14 cellular contexts compared by ENCODE assay signal in the genomic region with DNA sequence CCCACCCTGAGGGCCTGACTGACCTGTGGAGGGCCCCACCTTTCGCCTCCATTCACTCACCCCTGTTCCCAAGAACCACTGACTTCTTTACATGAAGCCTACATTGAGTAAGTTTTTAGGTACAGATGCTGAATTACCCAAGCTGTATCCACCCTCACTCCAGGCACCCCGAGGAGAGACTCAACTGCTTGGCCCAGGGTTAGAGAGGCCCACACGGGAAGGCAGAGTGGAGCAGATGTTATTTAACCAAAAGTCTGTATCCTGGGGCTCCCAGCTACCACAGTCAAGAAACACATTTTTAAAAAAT.
A peak's percentile ranks its signal among the peaks of the same experiment; 100 is the strongest.
DNase-seq lines count a peak whose midpoint lies in the region; ATAC-seq and TF ChIP-seq lines count a peak whose summit lies in the region.
"Had no signal": no experiment of that assay in that cellular context is flagged by ENCODE, and none has a peak within 500 bp of the region (broad histone marks: within the 10 kb centered on the region; RNA-seq: fewer than 3 reads in every experiment).

No MANE protein-coding gene starts in this region.

- DNase-seq in left ventricle myocardium inferior: no peak
- DNase-seq in left ventricle myocardium superior: no peak
- DNase-seq in activated CD4-positive, alpha-beta memory T cell treated with anti-CD3 and anti-CD28 coated beads, Interleukin-2, amount 10 ng/mL, durations not matched to agents 7 days and 5 days: no peak
- no peak for DNase-seq in right lobe of liver
- DNase-seq in upper lobe of left lung: no peak
- DNase-seq in A172 (ENCODE audit: low spot score): no peak
- DNase-seq in HFFc6: no peak
- DNase-seq in NCI-H226: no peak
- DNase-seq: EL; H7; NCI-H2171 treated with DMSO at 0.1 percent for 48 hours; stimulated activated CD4-positive, alpha-beta T cell treated with anti-CD3 and anti-CD28 coated beads, Interleukin-4, amount 100 ng/mL, for 24 hours; stimulated activated naive CD4-positive, alpha-beta T cell treated with Interleukin-2 at 50 U/mL for 16 hours had no signal

- POLR2A ChIA-PET in activated CD4-positive, alpha-beta memory T cell treated with anti-CD3 and anti-CD28 coated beads, Interleukin-2, amount 10 ng/mL, durations not matched to agents 7 days and 5 days (lab: Charles Lee): interaction anchor here (0.6 to 3.1 kb wide), 14 partner anchors 10 to 415 kb away, joined by 3 to 17 read pairs (median 4); partner anchors contain the start of genes CDNF, DCLRE1C and MEIG1

- CTCF ChIA-PET in activated CD4-positive, alpha-beta memory T cell treated with anti-CD3 and anti-CD28 coated beads, Interleukin-2, amount 10 ng/mL, durations not matched to agents 7 days and 5 days (lab: Charles Lee): interaction anchor here (0.7 to 2.8 kb wide), 12 partner anchors 8 to 347 kb away, joined by 3 to 18 read pairs (median 7); no protein-coding TSS in a partner anchor

- no peaks in the 10 kb centered on the region for H3K9me3 Mint-ChIP-seq in activated CD4-positive, alpha-beta memory T cell treated with anti-CD3 and anti-CD28 coated beads, Interleukin-2, amount 10 ng/mL, durations not matched to agents 7 days and 5 days
- no peaks in the 10 kb centered on the region for H3K9me3 Mint-ChIP-seq in HFFc6

- TF ChIP-seq CTCF in left ventricle myocardium inferior (IDR thresholded peaks at IDR 0.05; ENCODE audit: borderline replicate concordance) (no peak), right lobe of liver (IDR thresholded peaks at IDR 0.05) (no peak), upper lobe of left lung (IDR thresholded peaks at IDR 0.05) (no peak), HFFc6 (IDR thresholded peaks at IDR 0.05) (no peak)

- 24% methylated on average over 2 of the region's 3 CpGs for WGBS in right lobe of liver (ENCODE audit: insufficient coverage, low coverage, low lambda C conversion rate, missing lambda C conversion rate)
- WGBS in upper lobe of left lung, 2 donors: 82 to 88% methylated on average over 3 of the region's 3 CpGs

- TF ChIP-seq POLR2A in right lobe of liver (IDR thresholded peaks at IDR 0.05) (no peak), upper lobe of left lung (IDR thresholded peaks at IDR 0.05) (no peak)

- H3K27ac ChIP-seq in left ventricle myocardium inferior (replicated peaks) (peak overlapping the region; percentile 63), right lobe of liver (peak overlapping the region; percentile 59 to 88 (median 86)), upper lobe of left lung (peak overlapping the region; percentile 59 to 81 (median 74))

- peaks cover 55% of the 10 kb centered on the region for H3K36me3 Mint-ChIP-seq in activated CD4-positive, alpha-beta memory T cell treated with anti-CD3 and anti-CD28 coated beads, Interleukin-2, amount 10 ng/mL, durations not matched to agents 7 days and 5 days (ENCODE audit: low read depth)
- peaks cover 10% of the 10 kb centered on the region; the same call in 1 of the 2 replicates for H3K36me3 Mint-ChIP-seq in HFFc6 (ENCODE audit: low read depth)

- TF ChIP-seq EP300 in upper lobe of left lung (IDR thresholded peaks at IDR 0.05): no peak

- H3K9me3 ChIP-seq in left ventricle myocardium inferior (replicated peaks) (no peaks in the 10 kb centered on the region), right lobe of liver (no peaks in the 10 kb centered on the region), upper lobe of left lung (no peaks in the 10 kb centered on the region)
- H3K9me3 ChIP-seq: ascending aorta had no signal

- H3K27ac Mint-ChIP-seq in activated CD4-positive, alpha-beta memory T cell treated with anti-CD3 and anti-CD28 coated beads, Interleukin-2, amount 10 ng/mL, durations not matched to agents 7 days and 5 days: peak overlapping the region; percentile 54
- no peak overlapping the region for H3K27ac Mint-ChIP-seq in HFFc6

- peaks cover 76% of the 10 kb centered on the region for H3K4me1 Mint-ChIP-seq in activated CD4-positive, alpha-beta memory T cell treated with anti-CD3 and anti-CD28 coated beads, Interleukin-2, amount 10 ng/mL, durations not matched to agents 7 days and 5 days
- H3K4me1 Mint-ChIP-seq in HFFc6 (ENCODE audit: low read depth): peaks cover 21% of the 10 kb centered on the region

- H3K27me3 ChIP-seq in left ventricle myocardium inferior (ENCODE audit: low read depth): no peaks in the 10 kb centered on the region
- H3K27me3 ChIP-seq in right lobe of liver: no peaks in the 10 kb centered on the region
- no peaks in the 10 kb centered on the region for H3K27me3 ChIP-seq in upper lobe of left lung
- H3K27me3 ChIP-seq: ascending aorta had no signal

- H3K36me3 ChIP-seq in left ventricle myocardium inferior (no peaks in the 10 kb centered on the region), right lobe of liver (peaks cover 0 to 9% (median 0%) of the 10 kb centered on the region in 4 donors), upper lobe of left lung (peaks cover 0 to 10% (median 1%) of the 10 kb centered on the region in 4 donors)
- H3K36me3 ChIP-seq: ascending aorta had no signal

- intact Hi-C loops in left ventricle myocardium inferior (cut with micrococcal nuclease) (no loop called here), left ventricle myocardium superior (cut with micrococcal nuclease) (no loop called here), right lobe of liver (cut with DNase I) (no loop called here)

- no peak overlapping the region for H3K4me3 ChIP-seq in left ventricle myocardium inferior
- H3K4me3 ChIP-seq in right lobe of liver: no peak overlapping the region
- no peak overlapping the region for H3K4me3 ChIP-seq in upper lobe of left lung

- no peak overlapping the region for H3K4me3 Mint-ChIP-seq in activated CD4-positive, alpha-beta memory T cell treated with anti-CD3 and anti-CD28 coated beads, Interleukin-2, amount 10 ng/mL, durations not matched to agents 7 days and 5 days
- H3K4me3 Mint-ChIP-seq in HFFc6: no peak overlapping the region

- ATAC-seq in left ventricle myocardium superior (no peak), right lobe of liver (no peak), upper lobe of left lung (ENCODE audit: low FRiP score in 2 of 2) (no peak)

- peaks cover 18% of the 10 kb centered on the region for H3K4me1 ChIP-seq in left ventricle myocardium inferior
- H3K4me1 ChIP-seq in right lobe of liver: peaks cover 0 to 24% (median 10%) of the 10 kb centered on the region in 4 donors
- H3K4me1 ChIP-seq in upper lobe of left lung: peaks cover 23 to 35% (median 30%) of the 10 kb centered on the region in 4 donors

- no peaks in the 10 kb centered on the region for H3K27me3 Mint-ChIP-seq in activated CD4-positive, alpha-beta memory T cell treated with anti-CD3 and anti-CD28 coated beads, Interleukin-2, amount 10 ng/mL, durations not matched to agents 7 days and 5 days
- no peaks in the 10 kb centered on the region for H3K27me3 Mint-ChIP-seq in HFFc6 (ENCODE audit: insufficient read depth)
